In the genomic region with DNA sequence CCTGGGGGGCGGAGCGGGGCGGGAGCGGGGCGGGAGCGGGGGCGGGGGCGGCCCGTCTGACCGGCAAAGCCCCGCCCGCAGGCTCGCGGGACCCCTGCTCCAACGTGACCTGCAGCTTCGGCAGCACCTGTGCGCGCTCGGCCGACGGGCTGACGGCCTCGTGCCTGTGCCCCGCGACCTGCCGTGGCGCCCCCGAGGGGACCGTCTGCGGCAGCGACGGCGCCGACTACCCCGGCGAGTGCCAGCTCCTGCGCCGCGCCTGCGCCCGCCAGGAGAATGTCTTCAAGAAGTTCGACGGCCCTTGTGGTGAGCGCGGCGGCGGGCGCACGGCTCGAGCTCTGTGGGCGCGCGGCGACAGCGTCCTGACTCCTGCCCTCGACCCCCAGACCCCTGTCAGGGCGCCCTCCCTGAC, we compare ENCODE assay signal across 1 cellular context.
TF ChIP-seq lines count a peak whose summit lies in the region.

No MANE protein-coding gene starts in this region.

TF ChIP-seq in GM12878, 131 proteins besides CTCF, POLR2A, EP300 and RAD21:
- TF ChIP-seq MYB (IDR thresholded peaks at IDR 0.05; ENCODE audit: borderline replicate concordance, low read depth, low read length) (no peak), SMARCA5 (IDR thresholded peaks at IDR 0.05) (peak; percentile 63), GATAD2B (conservative IDR thresholded peaks at IDR 0.05; ENCODE audit: low read depth) (peak; percentile 21; the same call in 1 of the 2 replicates)
